In genomic region chr9:129351642-129352151, GRCh38 we compare ENCODE assay signal across 8 cellular contexts.
A peak's percentile ranks its signal among the peaks of the same experiment; 100 is the strongest.
DNase-seq lines count a peak whose midpoint lies in the region; ATAC-seq and TF ChIP-seq lines count a peak whose summit lies in the region.

No MANE protein-coding gene starts in this region.

- H3K36me3 Mint-ChIP-seq in MCF 10A (ENCODE audit: insufficient read depth, unreplicated experiment): no peaks in the 10 kb centered on the region
- H3K36me3 Mint-ChIP-seq in chondrocyte (ENCODE audit: low read depth): no peaks in the 10 kb centered on the region

- peak overlapping the region; percentile 87 for H3K4me2 ChIP-seq in mesendoderm (ENCODE audit: low read length)

- no peak for ATAC-seq in GM21447 (IDR thresholded peaks at IDR 0.05; ENCODE audit: unreplicated experiment)
- ATAC-seq in HG02763 (IDR thresholded peaks at IDR 0.05; ENCODE audit: unreplicated experiment): no peak

- H2BK15ac ChIP-seq in mesendoderm (replicated peaks; ENCODE audit: low read depth): peak overlapping the region; percentile 57

- H3K4me1 Mint-ChIP-seq in MCF 10A (ENCODE audit: insufficient read depth, unreplicated experiment) (peaks cover 5% of the 10 kb centered on the region), chondrocyte (ENCODE audit: low read depth) (peaks cover 17% of the 10 kb centered on the region)

- POLR2A ChIA-PET in MCF 10A (lab: Yijun Ruan, JAX): no interaction called here

- no TSS peak for BruUV-seq in MCF 10A (replicated peaks; lab: Mats Ljungman, UMichigan)

- no peaks in the 10 kb centered on the region for H3K4me1 ChIP-seq in breast epithelium
- H3K4me1 ChIP-seq in mesendoderm (ENCODE audit: control insufficient read depth, low read depth, low read length): peaks cover 6% of the 10 kb centered on the region
- H3K4me1 ChIP-seq in urinary bladder (ENCODE audit: insufficient read depth): no peaks in the 10 kb centered on the region

- no peak overlapping the region for H2AK5ac ChIP-seq in mesendoderm (ENCODE audit: low read length)

- no peak overlapping the region for H3K27ac Mint-ChIP-seq in MCF 10A (ENCODE audit: low read depth, unreplicated experiment)
- H3K27ac Mint-ChIP-seq in chondrocyte (ENCODE audit: unreplicated experiment): peak overlapping the region; percentile 65

- H3K9me3 Mint-ChIP-seq in MCF 10A (ENCODE audit: unreplicated experiment) (no peaks in the 10 kb centered on the region), chondrocyte (ENCODE audit: low read depth) (peaks cover 8% of the 10 kb centered on the region)

- H3K4me3 ChIP-seq in breast epithelium (peak overlapping the region; percentile 30 to 67 (median 51)), mesendoderm (ENCODE audit: low read length) (peak overlapping the region; percentile 55), urinary bladder (ENCODE audit: low read depth, low read length) (peak overlapping the region; percentile 32)

- H3K4ac ChIP-seq in mesendoderm (ENCODE audit: low read depth, low read length): peak overlapping the region; percentile 74

- H4K8ac ChIP-seq in mesendoderm (ENCODE audit: low read depth, low read length): no peak overlapping the region

- H3K56ac ChIP-seq in mesendoderm (ENCODE audit: low read length): peak overlapping the region; percentile 91

- no peaks in the 10 kb centered on the region for H3K27me3 Mint-ChIP-seq in MCF 10A (ENCODE audit: insufficient read depth, unreplicated experiment)
- H3K27me3 Mint-ChIP-seq in chondrocyte (ENCODE audit: low read depth): no peaks in the 10 kb centered on the region

- no peak for TF ChIP-seq CTCF in breast epithelium (IDR thresholded peaks at IDR 0.05)
- no peak for TF ChIP-seq CTCF in MCF 10A (IDR thresholded peaks at IDR 0.05; ENCODE audit: unreplicated experiment)
- no peak for TF ChIP-seq CTCF in chondrocyte (IDR thresholded peaks at IDR 0.05)

- H3K36me3 ChIP-seq in breast epithelium: no peaks in the 10 kb centered on the region
- H3K36me3 ChIP-seq in mesendoderm (ENCODE audit: control insufficient read depth, insufficient read depth, low read length): no peaks in the 10 kb centered on the region
- no peaks in the 10 kb centered on the region for H3K36me3 ChIP-seq in urinary bladder (ENCODE audit: insufficient read depth)

- no peaks in the 10 kb centered on the region for H3K79me1 ChIP-seq in mesendoderm (ENCODE audit: low read length)

- no peak for TF ChIP-seq POLR2A in breast epithelium (IDR thresholded peaks at IDR 0.05)

- peak overlapping the region; percentile 85 for H3K9ac ChIP-seq in mesendoderm (ENCODE audit: low read length)

- H2BK120ac ChIP-seq in mesendoderm (ENCODE audit: low read depth, low read length): peak overlapping the region; percentile 16

- peak overlapping the region; percentile 89 for H3K18ac ChIP-seq in mesendoderm (ENCODE audit: low read length)

- H3K27me3 ChIP-seq in breast epithelium (no peaks in the 10 kb centered on the region), mesendoderm (ENCODE audit: insufficient read depth, low read length, poor library complexity) (no peaks in the 10 kb centered on the region)

- H3K4me3 Mint-ChIP-seq in MCF 10A (ENCODE audit: unreplicated experiment): no peak overlapping the region
- H3K4me3 Mint-ChIP-seq in chondrocyte (ENCODE audit: unreplicated experiment): peak overlapping the region; percentile 69

- peak overlapping the region; percentile 80 for H3K23ac ChIP-seq in mesendoderm (ENCODE audit: low read length)

- H3K9me3 ChIP-seq in breast epithelium: peaks cover 12 to 13% of the 10 kb centered on the region in 2 donors

- H4K5ac ChIP-seq in mesendoderm (ENCODE audit: low read length): no peak overlapping the region

- peak overlapping the region; percentile 87 for H2BK5ac ChIP-seq in mesendoderm (ENCODE audit: low read length)

- intact Hi-C loops in breast epithelium (cut with DNase I; ENCODE audit: low total_unique reads): no loop called here
- intact Hi-C loops in MCF 10A (cut with micrococcal nuclease): no loop called here

- H3K27ac ChIP-seq in breast epithelium (peak overlapping the region; percentile 74 to 92), mesendoderm (ENCODE audit: low read depth, low read length) (peak overlapping the region; percentile 91), urinary bladder (ENCODE audit: low read depth) (peak overlapping the region; percentile 88)

- no peaks in the 10 kb centered on the region for H3K79me2 ChIP-seq in mesendoderm (ENCODE audit: control insufficient read depth, insufficient read depth, low read length)

- no peak for DNase-seq in breast epithelium (ENCODE audit: low spot score in 2 of 2)
- DNase-seq in MCF 10A (ENCODE audit: unreplicated experiment): no peak
- DNase-seq in chondrocyte (ENCODE audit: low spot score): no peak
- DNase-seq in mesendoderm: peak; percentile 86
- no peak for DNase-seq in NCI-H748 treated with DMSO at 0.1 percent for 48 hours (lab: John Stamatoyannopoulos, UW)

- no CpG with 5 or more reads among the region's 21 CpGs for whole genome bisulfite sequencing in mesendoderm (ENCODE audit: extremely low coverage, insufficient coverage, low lambda C conversion rate)
- 4% methylated on average over 21 of the region's 21 CpGs for WGBS in urinary bladder

- CTCF ChIA-PET in MCF 10A (lab: Yijun Ruan, JAX): no interaction called here
